In the genomic region with DNA sequence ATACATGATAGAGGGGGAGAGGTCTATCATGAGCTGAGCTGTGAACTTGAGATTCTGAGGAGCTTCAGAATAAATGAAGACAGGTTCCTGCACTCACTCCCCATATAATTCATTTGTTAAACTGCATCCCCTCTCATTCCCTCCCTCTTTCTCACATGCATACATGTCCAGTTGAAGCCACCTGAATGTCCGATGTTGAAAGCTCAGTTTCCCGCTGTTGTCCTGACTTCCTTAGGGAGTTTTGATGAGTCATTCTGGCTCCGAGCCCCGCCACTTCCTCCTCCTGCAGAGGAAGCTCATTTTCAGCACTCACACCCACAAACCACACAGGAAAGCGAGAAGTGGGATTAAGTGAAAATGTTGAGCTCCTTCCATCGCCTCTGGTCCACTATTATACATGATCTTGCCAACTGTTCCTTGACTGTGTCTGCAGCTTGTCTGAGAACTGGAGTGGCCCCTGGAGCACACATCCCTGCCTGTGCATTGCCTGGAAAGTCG, we compare ENCODE assay signal across 1 cellular context.
TF ChIP-seq lines count a peak whose summit lies in the region.

No MANE protein-coding gene starts in this region.

TF ChIP-seq in K562, 482 proteins besides CTCF, POLR2A, EP300 and RAD21 (continued from another document):
- TF ChIP-seq ZBTB43 (CRISPR knock-in tag; IDR thresholded peaks at IDR 0.05) (no peak), SPI1 (IDR thresholded peaks at IDR 0.05; ENCODE audit: borderline replicate concordance, low read depth, low read length) (peak; percentile 95), ZFP30 (CRISPR knock-in tag; IDR thresholded peaks at IDR 0.05; ENCODE audit: borderline replicate concordance) (no peak), ZNF121 (CRISPR knock-in tag; conservative IDR thresholded peaks at IDR 0.05) (no peak), SRSF7 (optimal IDR thresholded peaks at IDR 0.05; ENCODE audit: low read depth, low read length) (no peak), NCOA1 (IDR thresholded peaks at IDR 0.05; ENCODE audit: low read depth) (no peak), ILF3 (IDR thresholded peaks at IDR 0.05; ENCODE audit: borderline replicate concordance) (no peak), PRPF4 (IDR thresholded peaks at IDR 0.05; ENCODE audit: insufficient read depth, low read depth, low read length, poor library complexity, severe bottlenecking) (no peak), MEF2D (tag; conservative IDR thresholded peaks at IDR 0.05; ENCODE audit: low read depth) (0 out of 2 replicates have a peak, but pooled peaks have one; percentile 27), ZSCAN32 (CRISPR knock-in tag; IDR thresholded peaks at IDR 0.05) (no peak), AFF4 (CRISPR knock-in tag; IDR thresholded peaks at IDR 0.05) (no peak), ZNF263 (CRISPR knock-in tag; IDR thresholded peaks at IDR 0.05; ENCODE audit: borderline replicate concordance) (no peak), RBM14 (IDR thresholded peaks at IDR 0.05; ENCODE audit: borderline replicate concordance, insufficient read depth, low read depth, low read length) (no peak)
